Comparison of ENCODE assay signal across 17 cellular contexts in the genomic region with DNA sequence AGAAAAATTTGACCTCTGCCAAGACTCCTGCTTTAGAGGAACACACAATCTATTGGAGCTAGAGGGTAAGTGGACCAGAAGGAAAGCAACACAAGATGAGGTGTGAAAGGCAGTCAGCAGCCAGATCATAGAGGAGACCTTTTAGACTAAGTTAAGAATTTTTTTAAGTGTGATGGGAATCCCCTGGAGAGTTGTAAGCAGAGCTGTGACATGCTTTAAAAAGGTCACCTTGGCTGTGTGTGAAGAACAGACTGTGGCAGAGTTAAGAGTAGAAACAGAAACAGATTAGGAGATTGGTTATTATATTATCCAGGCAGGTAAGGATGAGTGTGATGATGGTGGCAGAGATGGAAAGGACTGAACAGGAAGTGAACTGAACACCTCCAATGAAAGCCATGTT. TPM values are rescaled to one million over a fixed set of nuclear protein-coding genes. Genes with fewer than 3 reads are reported as not detected.
A peak's percentile ranks its signal among the peaks of the same experiment; 100 is the strongest.
DNase-seq lines count a peak whose midpoint lies in the region; ATAC-seq and TF ChIP-seq lines count a peak whose summit lies in the region.
"Had no signal": no experiment of that assay in that cellular context is flagged by ENCODE, and none has a peak within 500 bp of the region (broad histone marks: within the 10 kb centered on the region; RNA-seq: fewer than 3 reads in every experiment).

No MANE protein-coding gene starts in this region.

- TF ChIP-seq CTCF in cardiac muscle cell (IDR thresholded peaks at IDR 0.05; ENCODE audit: low read depth, low read length) (no peak), choroid plexus epithelial cell (conservative IDR thresholded peaks at IDR 0.05; ENCODE audit: low read depth, low read length) (no peak), thyroid gland (IDR thresholded peaks at IDR 0.05) (no peak), breast epithelium (IDR thresholded peaks at IDR 0.05) (no peak)

- H3K4me1 ChIP-seq in cardiac muscle cell (ENCODE audit: low read depth) (peaks cover 6% of the 10 kb centered on the region), thyroid gland (peaks cover 6 to 11% of the 10 kb centered on the region in 2 donors), breast epithelium (no peaks in the 10 kb centered on the region)
- H3K4me1 ChIP-seq: Caco-2, Peyer's patch had no signal

- TF ChIP-seq POLR2A in thyroid gland (IDR thresholded peaks at IDR 0.05): no peak
- no peak for TF ChIP-seq POLR2A in breast epithelium (IDR thresholded peaks at IDR 0.05)

- H3K27ac ChIP-seq in cardiac muscle cell: peak overlapping the region; percentile 45
- peak overlapping the region; percentile 3 to 22 (median 19) for H3K27ac ChIP-seq in thyroid gland
- no peak overlapping the region for H3K27ac ChIP-seq in breast epithelium
- H3K27ac ChIP-seq: Peyer's patch had no signal

- no peak overlapping the region for H3K4me3 ChIP-seq in cardiac muscle cell
- no peak overlapping the region for H3K4me3 ChIP-seq in choroid plexus epithelial cell (ENCODE audit: low read depth, low read length)
- H3K4me3 ChIP-seq in thyroid gland (replicated peaks in 1 of 3): no peak overlapping the region
- no peak overlapping the region for H3K4me3 ChIP-seq in breast epithelium
- H3K4me3 ChIP-seq: Peyer's patch had no signal

- intact Hi-C loops in Right ventricle myocardium inferior (cut with DNase I): no loop called here
- intact Hi-C loops in thyroid gland (cut with DNase I): no loop called here
- intact Hi-C loops in breast epithelium (cut with DNase I; ENCODE audit: low total_unique reads): no loop called here

- no peaks in the 10 kb centered on the region for H3K9me3 ChIP-seq in cardiac muscle cell (ENCODE audit: low read depth)
- no peaks in the 10 kb centered on the region for H3K9me3 ChIP-seq in thyroid gland
- no peaks in the 10 kb centered on the region for H3K9me3 ChIP-seq in breast epithelium
- H3K9me3 ChIP-seq: Caco-2, Peyer's patch had no signal

- H3K27me3 ChIP-seq in cardiac muscle cell: no peaks in the 10 kb centered on the region
- H3K27me3 ChIP-seq in thyroid gland: no peaks in the 10 kb centered on the region
- H3K27me3 ChIP-seq in breast epithelium: no peaks in the 10 kb centered on the region
- H3K27me3 ChIP-seq: Peyer's patch had no signal

- DNase-seq in cardiac muscle cell (ENCODE audit: low read depth in 1 of 2, low spot score in 1 of 2): peak in 1 of 2 donors; percentile 22
- no peak for DNase-seq in Right ventricle myocardium inferior (ENCODE audit: missing footprints)
- peak; percentile 31 for DNase-seq in choroid plexus epithelial cell (ENCODE audit: low read depth)
- DNase-seq in thyroid gland: peak in 1 of 2 donors; percentile 2
- no peak for DNase-seq in NOMO-1 treated with dmso at 0.1 percent for 144 hours (lab: John Stamatoyannopoulos, UW; ENCODE audit: unreplicated experiment)
- DNase-seq in breast epithelium (ENCODE audit: low spot score in 2 of 2): no peak
- DNase-seq in NCI-H345 (lab: John Stamatoyannopoulos, UW): no peak
- DNase-seq: activated gamma-delta T cell, Caco-2, dermis blood vessel endothelial cell, EL, immature natural killer cell, NCI-H2029 treated with DMSO at 0.1 percent for 48 hours, NCI-H69, nephron progenitor cell, Peyer's patch had no signal

- ATAC-seq in Right ventricle myocardium inferior: no peak
- ATAC-seq in HG02798 (IDR thresholded peaks at IDR 0.05; ENCODE audit: poor library complexity, unreplicated experiment): peak; percentile 58

- no peaks in the 10 kb centered on the region for H3K36me3 ChIP-seq in cardiac muscle cell
- H3K36me3 ChIP-seq in thyroid gland: no peaks in the 10 kb centered on the region
- no peaks in the 10 kb centered on the region for H3K36me3 ChIP-seq in breast epithelium
- H3K36me3 ChIP-seq: Peyer's patch had no signal

RNA-seq across cellular contexts. Expression of a gene that starts 23.5 kb away (rescaled TPM):
- total RNA-seq in cardiac muscle cell: 4.5 and 8.3 TPM in 2 replicates
- 5.0 and 7.1 TPM in 2 replicates for polyA plus RNA-seq in cardiac muscle cell
- 14.1 TPM for total RNA-seq in Right ventricle myocardium inferior
- 10 to 100 TPM; 12.3 to 18.4 (median 12.7) TPM for total RNA-seq in thyroid gland
- 10 to 100 TPM in 1 of 3 donors, 1 to 10 TPM in 2; 3.8 to 12.1 (median 5.2) TPM for total RNA-seq in breast epithelium

RNA-seq across cellular contexts. Expression of a gene that starts 23.6 kb away (rescaled TPM):
- total RNA-seq in cardiac muscle cell (8.4 and 19.3 TPM in 2 replicates), Right ventricle myocardium inferior (36.5 TPM), thyroid gland (10 to 100 TPM; 24.2 to 29.8 (median 27.7) TPM), breast epithelium (10 to 100 TPM; 15.5 to 33.5 (median 31.8) TPM)
- polyA plus RNA-seq in cardiac muscle cell: 47.4 and 91.5 TPM in 2 replicates

Comparison
In these comparisons a context has a peak if more than half of its experiments do, and no peak if none do; other contexts are left out.
1. H3K27ac ChIP-seq: peak in cardiac muscle cell (single experiment) and thyroid gland (3 of 3); none in breast epithelium (0 of 2).